24 cellular contexts compared by ENCODE assay signal in genomic region chr1:58551741-58552140, GRCh38. TPM values are rescaled to one million over a fixed set of nuclear protein-coding genes. Genes with fewer than 3 reads are reported as not detected.
"Had no signal": no experiment of that assay in that cellular context is flagged by ENCODE, and none has a peak within 500 bp of the region (broad histone marks: within the 10 kb centered on the region; RNA-seq: fewer than 3 reads in every experiment).

No MANE protein-coding gene starts in this region.

- H3K4me3 ChIP-seq: breast epithelium, prostate gland, sigmoid colon, suprapubic skin, tibial artery, upper lobe of right lung had no signal

- FAIRE-seq: keratinocyte had no signal

- H3K36me3 ChIP-seq: breast epithelium, neutrophil, prostate gland, sigmoid colon, suprapubic skin, tibial artery, upper lobe of right lung had no signal

- H3K27me3 ChIP-seq: breast epithelium, neutrophil, sigmoid colon, suprapubic skin, tibial artery, upper lobe of right lung had no signal

- ATAC-seq: activated CD4-positive, alpha-beta T cell treated with anti-CD3 and anti-CD28 coated beads for 36 hours; activated CD8-positive, alpha-beta memory T cell treated with anti-CD3 and anti-CD28 coated beads, Interleukin-2, amount 10 ng/mL, durations not matched to agents 7 days and 5 days; activated CD8-positive, alpha-beta T cell treated with anti-CD3 and anti-CD28 coated beads, Interleukin-2, amount 10 ng/mL, durations not matched to agents 7 days and 5 days; activated naive CD8-positive, alpha-beta T cell treated with anti-CD3 and anti-CD28 coated beads, Interleukin-2, amount 50 U/mL, for 24 hours; esophagus mucosa; left cardiac atrium; upper lobe of right lung had no signal

- H3K4me1 ChIP-seq: breast epithelium, prostate gland, tibial artery had no signal

- H3K27ac ChIP-seq: breast epithelium, neutrophil, prostate gland, sigmoid colon, suprapubic skin, tibial artery, upper lobe of right lung had no signal

- H3K9me3 ChIP-seq: breast epithelium, neutrophil, prostate gland, sigmoid colon, suprapubic skin, tibial artery, upper lobe of right lung had no signal

- DNase-seq: activated CD4-positive, alpha-beta T cell treated with anti-CD3 and anti-CD28 coated beads for 36 hours; activated CD4-positive, CD25-positive, alpha-beta regulatory T cell; activated CD8-positive, alpha-beta memory T cell treated with anti-CD3 and anti-CD28 coated beads, Interleukin-2, amount 10 ng/mL, durations not matched to agents 7 days and 5 days; activated CD8-positive, alpha-beta T cell treated with anti-CD3 and anti-CD28 coated beads, Interleukin-2, amount 10 ng/mL, durations not matched to agents 7 days and 5 days; activated naive CD8-positive, alpha-beta T cell treated with anti-CD3 and anti-CD28 coated beads, Interleukin-2, amount 50 U/mL, for 24 hours; activated T-cell treated with anti-CD3 and anti-CD28 coated beads, Interleukin-2, amount 50 U/mL, for 48 hours; amygdala; endodermal cell; foreskin fibroblast; head of caudate nucleus; hippocampal formation; left cardiac atrium; retina; sigmoid colon; stimulated activated naive CD4-positive, alpha-beta T cell; tibial artery; upper lobe of right lung had no signal

RNA-seq across cellular contexts. Expression of gene TACSTD2, which starts 25.3 kb away (rescaled TPM):
- total RNA-seq: activated CD8-positive, alpha-beta memory T cell treated with anti-CD3 and anti-CD28 coated beads, Interleukin-2, amount 10 ng/mL, durations not matched to agents 7 days and 5 days; activated CD8-positive, alpha-beta T cell treated with anti-CD3 and anti-CD28 coated beads, Interleukin-2, amount 10 ng/mL, durations not matched to agents 7 days and 5 days; osteocyte had no signal
